Comparison of ENCODE assay signal across 14 cellular contexts in the genomic region with DNA sequence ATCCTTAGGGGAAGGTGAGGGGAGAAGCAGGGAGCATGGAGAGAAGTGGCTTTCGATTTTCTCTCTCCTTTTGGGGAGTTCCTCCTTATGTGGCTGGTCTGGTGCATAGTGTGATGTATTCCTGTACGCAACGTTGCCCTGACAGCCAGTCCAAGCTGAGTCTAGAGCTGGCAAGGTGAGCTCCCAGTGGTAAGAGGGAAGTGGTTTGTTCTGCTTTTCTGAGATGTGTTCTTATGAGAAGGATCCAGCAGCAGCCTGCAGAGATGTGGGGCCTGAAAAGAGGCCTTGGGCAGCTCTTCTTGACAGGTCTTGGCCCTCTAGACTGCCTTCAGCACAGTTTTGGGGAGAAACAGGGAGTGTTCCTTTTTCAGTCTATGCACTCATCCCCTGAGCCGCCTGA. TPM values are rescaled to one million over a fixed set of nuclear protein-coding genes. Genes with fewer than 3 reads are reported as not detected.
DNase-seq lines count a peak whose midpoint lies in the region; ATAC-seq and TF ChIP-seq lines count a peak whose summit lies in the region.
"Not testable (repeated sequence)": the region's sequence is repeated elsewhere in the genome, so short reads cannot be mapped to it uniquely, and the experiment has no call there.
"Had no signal": no experiment of that assay in that cellular context is flagged by ENCODE, and none has a peak within 500 bp of the region (broad histone marks: within the 10 kb centered on the region; RNA-seq: fewer than 3 reads in every experiment).

No MANE protein-coding gene starts in this region.

- H3K27me3 ChIP-seq in CD4-positive, alpha-beta memory T cell (ENCODE audit: insufficient read depth, low read length); Loucy (ENCODE audit: insufficient read depth, low read length, poor library complexity, severe bottlenecking): not testable (repeated sequence)

- H3K4me1 ChIP-seq in CD4-positive, alpha-beta memory T cell (ENCODE audit: insufficient read depth, low read length) = peaks cover 37% of the 10 kb centered on the region
- H3K4me1 ChIP-seq in Loucy (ENCODE audit: insufficient read depth, low read length, poor library complexity, severe bottlenecking) = not testable (repeated sequence)
- peaks cover 22% of the 10 kb centered on the region for H3K4me1 ChIP-seq in OCI-LY7 (ENCODE audit: insufficient read depth, low read length, poor library complexity, severe bottlenecking)

- H3K27ac Mint-ChIP-seq in CD4-positive, alpha-beta memory T cell = peak overlapping the region in 5 of 7 donors; percentile 39 to 83 (median 76)
- not testable (repeated sequence) for H3K27ac Mint-ChIP-seq in activated CD4-positive, alpha-beta T cell treated with anti-CD3 and anti-CD28 coated beads for 36 hours
- H3K27ac Mint-ChIP-seq in activated naive CD4-positive, alpha-beta T cell treated with anti-CD3 and anti-CD28 coated beads for 36 hours = peak overlapping the region; percentile 1
- H3K27ac Mint-ChIP-seq in dendritic cell treated with granulocyte-macrophage colony-stimulating factor and Interleukin-4, amounts not matched to agents 40 ng/mL and 50 ng/mL, for 4 days = peak overlapping the region; percentile 49
- H3K27ac Mint-ChIP-seq in natural killer cell treated with Interleukin-12 subunit alpha and Interleukin-12 subunit beta and Interleukin-15 and Interleukin-18, amount 100 ng/mL, for 72 hours = peak overlapping the region; percentile 34 to 56

- H4K20me1 ChIP-seq in Loucy (ENCODE audit: insufficient read depth, low read length, poor library complexity, severe bottlenecking); OCI-LY7 (ENCODE audit: insufficient read depth, low read length): not testable (repeated sequence)

- peaks cover 3 to 20% of the 10 kb centered on the region in 2 donors for H3K36me3 Mint-ChIP-seq in CD4-positive, alpha-beta memory T cell
- not testable (repeated sequence) for H3K36me3 Mint-ChIP-seq in activated CD4-positive, alpha-beta T cell treated with anti-CD3 and anti-CD28 coated beads for 36 hours (ENCODE audit: low read depth); activated naive CD4-positive, alpha-beta T cell treated with anti-CD3 and anti-CD28 coated beads for 36 hours (ENCODE audit: low read depth); natural killer cell treated with Interleukin-12 subunit alpha and Interleukin-12 subunit beta and Interleukin-15 and Interleukin-18, amount 100 ng/mL, for 72 hours
- peaks cover 57% of the 10 kb centered on the region for H3K36me3 Mint-ChIP-seq in dendritic cell treated with granulocyte-macrophage colony-stimulating factor and Interleukin-4, amounts not matched to agents 40 ng/mL and 50 ng/mL, for 4 days (ENCODE audit: low read depth)

- intact Hi-C loops in CD4-positive, alpha-beta memory T cell (cut with micrococcal nuclease); OCI-LY7 (cut with micrococcal nuclease; ENCODE audit: unreplicated experiment); activated CD4-positive, alpha-beta T cell treated with anti-CD3 and anti-CD28 coated beads for 36 hours (cut with DNase I, micrococcal nuclease); activated naive CD4-positive, alpha-beta T cell treated with anti-CD3 and anti-CD28 coated beads for 36 hours (cut with micrococcal nuclease); dendritic cell treated with granulocyte-macrophage colony-stimulating factor and Interleukin-4, amounts not matched to agents 40 ng/mL and 50 ng/mL, for 4 days (cut with micrococcal nuclease): not testable (repeated sequence)

- not testable (repeated sequence) for BruUV-seq in OCI-LY7 (replicated peaks; lab: Mats Ljungman, UMichigan)

- H3K36me3 ChIP-seq in CD4-positive, alpha-beta memory T cell (ENCODE audit: insufficient read depth, low read length); Loucy (ENCODE audit: insufficient read depth, low read length): not testable (repeated sequence)
- peaks cover 29% of the 10 kb centered on the region; the same call in 1 of the 2 replicates for H3K36me3 ChIP-seq in OCI-LY7 (ENCODE audit: insufficient read depth, low read length)

- POLR2A ChIA-PET in CD4-positive, alpha-beta memory T cell (lab: Charles Lee; ENCODE audit: partially characterized antibody); OCI-LY7 (lab: Charles Lee); activated CD4-positive, alpha-beta T cell treated with anti-CD3 and anti-CD28 coated beads for 36 hours (lab: Charles Lee): not testable (repeated sequence)

- H3F3A ChIP-seq in Loucy (ENCODE audit: low read depth) = not testable (repeated sequence)

- H2AFZ ChIP-seq in Loucy (ENCODE audit: low read length); OCI-LY7 (ENCODE audit: low read length): not testable (repeated sequence)

- peaks cover 27 to 65% (median 45%) of the 10 kb centered on the region in 4 donors for H3K4me1 Mint-ChIP-seq in CD4-positive, alpha-beta memory T cell
- H3K4me1 Mint-ChIP-seq in activated CD4-positive, alpha-beta T cell treated with anti-CD3 and anti-CD28 coated beads for 36 hours = peaks cover 35% of the 10 kb centered on the region
- peaks cover 44% of the 10 kb centered on the region for H3K4me1 Mint-ChIP-seq in activated naive CD4-positive, alpha-beta T cell treated with anti-CD3 and anti-CD28 coated beads for 36 hours (ENCODE audit: low read depth)
- peaks cover 53% of the 10 kb centered on the region for H3K4me1 Mint-ChIP-seq in dendritic cell treated with granulocyte-macrophage colony-stimulating factor and Interleukin-4, amounts not matched to agents 40 ng/mL and 50 ng/mL, for 4 days (ENCODE audit: low read depth)
- H3K4me1 Mint-ChIP-seq in natural killer cell treated with Interleukin-12 subunit alpha and Interleukin-12 subunit beta and Interleukin-15 and Interleukin-18, amount 100 ng/mL, for 72 hours (ENCODE audit: low read depth in 2 of 2) = peaks cover 29 to 33% of the 10 kb centered on the region in 2 donors

- H3K4me2 ChIP-seq in Loucy (ENCODE audit: low read depth, low read length, poor library complexity, severe bottlenecking) (peak overlapping the region; percentile 16), OCI-LY7 (ENCODE audit: low read length) (peak overlapping the region; percentile 44)

- not testable (repeated sequence) for H3K4me3 ChIP-seq in CD4-positive, alpha-beta memory T cell (ENCODE audit: low read length in 2 of 2); Loucy (ENCODE audit: low read length, poor library complexity, severe bottlenecking); OCI-LY7 (ENCODE audit: low read depth, low read length, poor library complexity, severe bottlenecking)

- not testable (repeated sequence) for H3K9me2 ChIP-seq in Loucy (replicated peaks; ENCODE audit: low read depth, low read length); OCI-LY7 (ENCODE audit: insufficient read depth, low read length)

- H3K27me3 Mint-ChIP-seq in CD4-positive, alpha-beta memory T cell; activated CD4-positive, alpha-beta T cell treated with anti-CD3 and anti-CD28 coated beads for 36 hours; activated naive CD4-positive, alpha-beta T cell treated with anti-CD3 and anti-CD28 coated beads for 36 hours (ENCODE audit: low read depth); dendritic cell treated with granulocyte-macrophage colony-stimulating factor and Interleukin-4, amounts not matched to agents 40 ng/mL and 50 ng/mL, for 4 days; natural killer cell treated with Interleukin-12 subunit alpha and Interleukin-12 subunit beta and Interleukin-15 and Interleukin-18, amount 100 ng/mL, for 72 hours: not testable (repeated sequence)

- CTCF ChIA-PET in CD4-positive, alpha-beta memory T cell (lab: Charles Lee; ENCODE audit: partially characterized antibody); OCI-LY7 (lab: Charles Lee; ENCODE audit: unreplicated experiment); activated CD4-positive, alpha-beta T cell treated with anti-CD3 and anti-CD28 coated beads for 36 hours (lab: Charles Lee); activated naive CD4-positive, alpha-beta T cell treated with anti-CD3 and anti-CD28 coated beads for 36 hours (lab: Charles Lee): not testable (repeated sequence)

- H3K27ac ChIP-seq in CD4-positive, alpha-beta memory T cell (ENCODE audit: low read depth, low read length); OCI-LY7 (ENCODE audit: low read depth, low read length, poor library complexity, severe bottlenecking): not testable (repeated sequence)

- H3K9ac ChIP-seq in Loucy (ENCODE audit: low read depth, low read length, poor library complexity, severe bottlenecking) = not testable (repeated sequence)

- not testable (repeated sequence) for H3K9me3 Mint-ChIP-seq in CD4-positive, alpha-beta memory T cell; activated CD4-positive, alpha-beta T cell treated with anti-CD3 and anti-CD28 coated beads for 36 hours (ENCODE audit: low read depth); activated naive CD4-positive, alpha-beta T cell treated with anti-CD3 and anti-CD28 coated beads for 36 hours; dendritic cell treated with granulocyte-macrophage colony-stimulating factor and Interleukin-4, amounts not matched to agents 40 ng/mL and 50 ng/mL, for 4 days; natural killer cell treated with Interleukin-12 subunit alpha and Interleukin-12 subunit beta and Interleukin-15 and Interleukin-18, amount 100 ng/mL, for 72 hours

- H3K4me3 Mint-ChIP-seq in CD4-positive, alpha-beta memory T cell = peak overlapping the region in 6 of 8 donors; percentile 27 to 74 (median 50)
- peak overlapping the region; percentile 10 for H3K4me3 Mint-ChIP-seq in activated CD4-positive, alpha-beta T cell treated with anti-CD3 and anti-CD28 coated beads for 36 hours
- not testable (repeated sequence) for H3K4me3 Mint-ChIP-seq in activated naive CD4-positive, alpha-beta T cell treated with anti-CD3 and anti-CD28 coated beads for 36 hours; dendritic cell treated with granulocyte-macrophage colony-stimulating factor and Interleukin-4, amounts not matched to agents 40 ng/mL and 50 ng/mL, for 4 days
- peak overlapping the region; percentile 31 for H3K4me3 Mint-ChIP-seq in natural killer cell treated with Interleukin-12 subunit alpha and Interleukin-12 subunit beta and Interleukin-15 and Interleukin-18, amount 100 ng/mL, for 72 hours

- H3K79me2 ChIP-seq in Loucy (ENCODE audit: insufficient read depth, low read length) (peaks cover 18% of the 10 kb centered on the region; the same call in 1 of the 2 replicates), OCI-LY7 (ENCODE audit: insufficient read depth, low read depth, low read length) (peaks cover 30% of the 10 kb centered on the region)

- H3K9me3 ChIP-seq in CD4-positive, alpha-beta memory T cell (ENCODE audit: control insufficient read depth in 1 of 2, low read length in 2 of 2); Loucy (ENCODE audit: insufficient read depth, low read depth, low read length); OCI-LY7 (ENCODE audit: low read length): not testable (repeated sequence)

- not testable (repeated sequence) for ATAC-seq in activated CD4-positive, alpha-beta T cell treated with anti-CD3 and anti-CD28 coated beads for 36 hours; natural killer cell treated with Interleukin-12 subunit alpha and Interleukin-12 subunit beta and Interleukin-15 and Interleukin-18, amount 100 ng/mL, for 72 hours

- not testable (repeated sequence) for TF ChIP-seq CTCF in Loucy (conservative IDR thresholded peaks at IDR 0.05; ENCODE audit: low read length); OCI-LY7 (conservative IDR thresholded peaks at IDR 0.05; ENCODE audit: low read length)

- not testable (repeated sequence) for DNase-seq in CD4-positive, alpha-beta memory T cell; OCI-LY7 (ENCODE audit: low spot score); activated CD4-positive, alpha-beta T cell treated with anti-CD3 and anti-CD28 coated beads for 36 hours; activated naive CD4-positive, alpha-beta T cell treated with anti-CD3 and anti-CD28 coated beads for 36 hours; natural killer cell treated with Interleukin-12 subunit alpha and Interleukin-12 subunit beta and Interleukin-15 and Interleukin-18, amount 100 ng/mL, for 72 hours (ENCODE audit: low spot score)

RNA-seq across cellular contexts. Expression of a gene that starts 3.1 kb away (rescaled TPM):
- total RNA-seq in CD4-positive, alpha-beta memory T cell = 10 to 100 TPM; 61.2 to 71.3 TPM
- 10 to 100 TPM; 26.4 to 42.1 TPM for polyA plus RNA-seq in CD4-positive, alpha-beta memory T cell
- total RNA-seq in OCI-LY7 (2014; rRNA removed; shearing (Covaris generic)) = 11.7 and 14.4 TPM in 2 replicates
- total RNA-seq in OCI-LY7 (2022) = 38.3 and 40.6 TPM in 2 replicates
- total RNA-seq in activated CD4-positive, alpha-beta T cell treated with anti-CD3 and anti-CD28 coated beads for 36 hours = 10 to 100 TPM; 30.4 to 34.5 TPM
- total RNA-seq in activated naive CD4-positive, alpha-beta T cell treated with anti-CD3 and anti-CD28 coated beads for 36 hours = 10 to 100 TPM; 26.6 to 27.8 TPM
- 10 to 100 TPM; 71.3 to 76.8 TPM for total RNA-seq in natural killer cell treated with Interleukin-12 subunit alpha and Interleukin-12 subunit beta and Interleukin-15 and Interleukin-18, amount 100 ng/mL, for 72 hours

RNA-seq across cellular contexts. Expression of a gene that starts 9.7 kb away (rescaled TPM):
- 1 to 10 TPM; 1.7 to 3.0 TPM for total RNA-seq in CD4-positive, alpha-beta memory T cell
- polyA plus RNA-seq in CD4-positive, alpha-beta memory T cell = 1 to 10 TPM; 1.9 to 5.0 TPM
- total RNA-seq in OCI-LY7 (2014; rRNA removed; shearing (Covaris generic)) = 0.25 TPM in 1 of 2 replicates, not detected in the other
- 0.35 and 0.55 TPM in 2 replicates for total RNA-seq in OCI-LY7 (2022)
- total RNA-seq in activated CD4-positive, alpha-beta T cell treated with anti-CD3 and anti-CD28 coated beads for 36 hours = not detected
- total RNA-seq in activated naive CD4-positive, alpha-beta T cell treated with anti-CD3 and anti-CD28 coated beads for 36 hours = under 1 TPM in 1 of 2 experiments, not detected in 1; 0.17 TPM
- total RNA-seq in natural killer cell treated with Interleukin-12 subunit alpha and Interleukin-12 subunit beta and Interleukin-15 and Interleukin-18, amount 100 ng/mL, for 72 hours = not detected
- total RNA-seq: adrenal gland, esophagus mucosa, foreskin keratinocyte, left cardiac atrium, LHCN-M2, smooth muscle cell, temporal lobe had no signal
- polyA plus RNA-seq: foreskin keratinocyte had no signal

RNA-seq across cellular contexts. Expression of a gene that starts 20.7 kb away (rescaled TPM):
- total RNA-seq in CD4-positive, alpha-beta memory T cell = 100 to 1,000 TPM; 114 to 121 TPM
- polyA plus RNA-seq in CD4-positive, alpha-beta memory T cell = 10 to 100 TPM; 17.0 to 22.3 TPM
- total RNA-seq in OCI-LY7 (2014; rRNA removed; shearing (Covaris generic)) = 48.4 and 51.8 TPM in 2 replicates
- total RNA-seq in OCI-LY7 (2022) = 47.1 and 59.7 TPM in 2 replicates
- total RNA-seq in activated CD4-positive, alpha-beta T cell treated with anti-CD3 and anti-CD28 coated beads for 36 hours = 10 to 100 TPM; 20.9 to 31.6 TPM
- 10 to 100 TPM; 15.3 to 18.6 TPM for total RNA-seq in activated naive CD4-positive, alpha-beta T cell treated with anti-CD3 and anti-CD28 coated beads for 36 hours
- total RNA-seq in natural killer cell treated with Interleukin-12 subunit alpha and Interleukin-12 subunit beta and Interleukin-15 and Interleukin-18, amount 100 ng/mL, for 72 hours = 10 to 100 TPM; 34.1 to 63.9 TPM

RNA-seq across cellular contexts. Expression of a gene that starts 27.2 kb away (rescaled TPM):
- 100 to 1,000 TPM; 125 to 129 TPM for total RNA-seq in CD4-positive, alpha-beta memory T cell
- polyA plus RNA-seq in CD4-positive, alpha-beta memory T cell = 10 to 100 TPM; 57.5 to 81.6 TPM
- total RNA-seq in OCI-LY7 (2014; rRNA removed; shearing (Covaris generic)) = 15.0 and 16.4 TPM in 2 replicates
- 87.4 and 94.3 TPM in 2 replicates for total RNA-seq in OCI-LY7 (2022)
- total RNA-seq in activated CD4-positive, alpha-beta T cell treated with anti-CD3 and anti-CD28 coated beads for 36 hours = 100 to 1,000 TPM in 1 of 2 experiments, 10 to 100 TPM in 1; 91.7 to 130 TPM
- 10 to 100 TPM; 81.9 TPM for total RNA-seq in activated naive CD4-positive, alpha-beta T cell treated with anti-CD3 and anti-CD28 coated beads for 36 hours
- 100 to 1,000 TPM; 103 to 146 TPM for total RNA-seq in natural killer cell treated with Interleukin-12 subunit alpha and Interleukin-12 subunit beta and Interleukin-15 and Interleukin-18, amount 100 ng/mL, for 72 hours
